Comparison of ENCODE assay signal across 1 cellular context in the genomic region with DNA sequence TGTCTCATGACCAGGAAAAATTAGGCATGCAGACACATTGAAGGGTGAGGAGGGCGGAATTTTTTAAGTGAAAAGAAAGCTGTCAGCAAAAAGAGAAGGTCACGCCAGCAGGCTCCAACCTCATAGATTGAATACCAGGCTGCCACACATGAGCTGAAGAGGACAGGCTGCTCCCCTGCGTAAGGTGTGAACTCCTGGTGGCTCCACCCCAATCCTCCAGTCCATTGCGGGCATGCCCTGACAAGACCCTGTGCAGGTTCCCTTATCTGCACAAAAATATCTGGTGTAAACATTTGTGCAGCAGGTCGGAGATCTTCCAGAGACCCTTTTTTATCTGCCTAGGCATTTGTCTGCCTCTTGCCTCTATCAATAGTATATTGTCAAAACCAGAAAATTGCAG.
TF ChIP-seq lines count a peak whose summit lies in the region.

No MANE protein-coding gene starts in this region.

TF ChIP-seq in WTC11, 78 proteins besides CTCF, POLR2A, EP300 and RAD21 (continued from another document):
- TF ChIP-seq, protein P1, sequence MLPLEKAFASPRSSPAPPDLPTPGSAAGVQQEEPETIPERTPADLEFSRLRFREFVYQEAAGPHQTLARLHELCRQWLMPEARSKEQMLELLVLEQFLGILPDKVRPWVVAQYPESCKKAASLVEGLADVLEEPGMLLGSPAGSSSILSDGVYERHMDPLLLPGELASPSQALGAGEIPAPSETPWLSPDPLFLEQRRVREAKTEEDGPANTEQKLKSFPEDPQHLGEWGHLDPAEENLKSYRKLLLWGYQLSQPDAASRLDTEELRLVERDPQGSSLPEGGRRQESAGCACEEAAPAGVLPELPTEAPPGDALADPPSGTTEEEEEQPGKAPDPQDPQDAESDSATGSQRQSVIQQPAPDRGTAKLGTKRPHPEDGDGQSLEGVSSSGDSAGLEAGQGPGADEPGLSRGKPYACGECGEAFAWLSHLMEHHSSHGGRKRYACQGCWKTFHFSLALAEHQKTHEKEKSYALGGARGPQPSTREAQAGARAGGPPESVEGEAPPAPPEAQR (CRISPR knock-in tag; IDR thresholded peaks at IDR 0.05) = no peak
- TF ChIP-seq NR3C1 (CRISPR knock-in tag; conservative IDR thresholded peaks at IDR 0.05; ENCODE audit: low read depth) (no peak), SP1 (CRISPR knock-in tag; conservative IDR thresholded peaks at IDR 0.05) (no peak), CBFB (CRISPR knock-in tag; IDR thresholded peaks at IDR 0.05; ENCODE audit: low read depth) (no peak), MXD4 (CRISPR knock-in tag; IDR thresholded peaks at IDR 0.05; ENCODE audit: borderline replicate concordance) (no peak), CREB1 (CRISPR knock-in tag; IDR thresholded peaks at IDR 0.05) (no peak), TEAD4 (CRISPR knock-in tag; IDR thresholded peaks at IDR 0.05) (no peak)
